In genomic region chr1:170044187-170044586, GRCh38 we compare ENCODE assay signal across 23 cellular contexts.
"Had no signal": no experiment of that assay in that cellular context is flagged by ENCODE, and none has a peak within 500 bp of the region (broad histone marks: within the 10 kb centered on the region; RNA-seq: fewer than 3 reads in every experiment).

No MANE protein-coding gene starts in this region.

- DNase-seq: activated CD4-positive, alpha-beta memory T cell treated with anti-CD3 and anti-CD28 coated beads for 36 hours; activated CD4-positive, alpha-beta T cell treated with anti-CD3 and anti-CD28 coated beads, Interleukin-2, amount 10 ng/mL, durations not matched to agents 24 days and 14 days; activated CD4-positive, CD25-positive, alpha-beta regulatory T cell treated with anti-CD3 and anti-CD28 coated beads, Interleukin-2, amount 50 U/mL, for 72 hours; activated CD8-positive, alpha-beta memory T cell treated with anti-CD3 and anti-CD28 coated beads, Interleukin-2, amount 50 U/mL, for 4 hours; activated gamma-delta T cell treated with Interleukin-2 at 50 U/mL for 16 hours; activated naive CD4-positive, alpha-beta T cell treated with anti-CD3 and anti-CD28 coated beads, Interleukin-2, amount 50 U/mL, for 16 hours; activated T-cell treated with anti-CD3 and anti-CD28 coated beads, Interleukin-2, amount 50 U/mL, for 24 hours; amniotic stem cell; brain microvascular endothelial cell; caudate nucleus; cortex of kidney; foreskin fibroblast; head of caudate nucleus; mesendoderm; mucosa of descending colon; posterior cingulate gyrus; small intestine; stimulated activated CD4-positive, alpha-beta T cell treated with anti-CD3 and anti-CD28 coated beads, Interleukin-4, amount 100 ng/mL, for 24 hours; T-helper 9 cell had no signal

- ATAC-seq: activated T-helper 17 cell treated with anti-CD3 and anti-CD28 coated beads, Interleukin-2, amount 50 U/mL, for 72 hours; left lobe of liver; mucosa of descending colon; sciatic nerve; stimulated activated effector memory CD8-positive, alpha-beta T cell treated with anti-CD3 and anti-CD28 coated beads, Interleukin-12 subunit alpha, Interleukin-12 subunit beta, amount 100 ng/mL, for 72 hours had no signal
